8 cellular contexts compared by ENCODE assay signal in the genomic region with DNA sequence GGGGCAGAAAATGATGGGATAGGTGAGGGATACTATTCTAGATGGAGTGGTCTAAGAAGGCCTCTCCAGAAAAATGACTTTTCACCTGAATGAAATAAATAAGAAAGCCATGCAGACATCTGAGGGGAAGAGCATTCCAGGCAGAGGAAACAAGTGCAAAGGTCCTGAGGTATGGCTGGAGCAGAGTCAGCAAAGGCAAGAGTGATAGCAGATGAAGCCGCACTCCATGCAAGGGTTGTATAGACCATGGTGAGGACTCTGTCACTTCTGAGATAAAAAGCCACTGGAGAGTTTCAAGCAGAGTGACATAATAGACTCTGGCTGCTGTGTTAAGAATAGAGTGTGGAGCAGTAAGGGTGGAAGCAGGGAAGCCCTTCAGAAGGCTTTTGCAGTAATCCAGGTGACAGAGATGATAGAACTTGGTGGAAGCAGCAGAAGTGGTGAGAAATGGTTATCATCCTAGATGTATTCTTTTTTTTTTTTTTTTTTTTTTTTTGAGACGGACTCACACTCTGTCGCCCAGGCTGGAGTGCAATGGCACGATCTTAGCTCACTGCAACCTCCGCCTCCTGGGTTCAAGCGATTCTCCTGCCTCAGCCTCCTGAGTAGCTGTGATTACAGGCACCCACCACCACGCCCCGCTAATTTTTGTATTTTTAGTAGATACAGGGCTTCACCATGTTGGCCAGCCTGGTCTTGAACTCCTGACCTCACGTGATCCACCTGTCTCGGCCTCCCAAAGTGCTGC. TPM values are rescaled to one million over a fixed set of nuclear protein-coding genes. Genes with fewer than 3 reads are reported as not detected.
A peak's percentile ranks its signal among the peaks of the same experiment; 100 is the strongest.
DNase-seq lines count a peak whose midpoint lies in the region; ATAC-seq and TF ChIP-seq lines count a peak whose summit lies in the region.
"Not testable (repeated sequence)": the region's sequence is repeated elsewhere in the genome, so short reads cannot be mapped to it uniquely, and the experiment has no call there.

No MANE protein-coding gene starts in this region.

- H3K9me3 ChIP-seq in CD4-positive, CD25-positive, alpha-beta regulatory T cell (ENCODE audit: control insufficient read depth in 2 of 2, low read length in 2 of 2); esophagus muscularis mucosa; upper lobe of left lung: not testable (repeated sequence)

- not testable (repeated sequence) for H3K27ac ChIP-seq in CD4-positive, CD25-positive, alpha-beta regulatory T cell (ENCODE audit: insufficient read depth, low read length, poor library complexity, severe bottlenecking); esophagus muscularis mucosa (replicated peaks in 1 of 4)
- peak overlapping the region in 3 of 4 donors; percentile 12 to 99 (median 79) for H3K27ac ChIP-seq in upper lobe of left lung

- not testable (repeated sequence) for H3K9me3 Mint-ChIP-seq in CD4-positive, CD25-positive, alpha-beta regulatory T cell; activated CD4-positive, alpha-beta T cell treated with anti-CD3 and anti-CD28 coated beads, Interleukin-2, amount 10 ng/mL, durations not matched to agents 24 days and 14 days; activated T-cell treated with anti-CD3 and anti-CD28 coated beads, Interleukin-2, amount 50 U/mL, for 72 hours; activated naive CD8-positive, alpha-beta T cell treated with anti-CD3 and anti-CD28 coated beads, Interleukin-2, amount 10 ng/mL, durations not matched to agents 7 days and 5 days; natural killer cell treated with Interleukin-12 subunit alpha and Interleukin-12 subunit beta and Interleukin-15 and Interleukin-18, amount 100 ng/mL, for 72 hours

- not testable (repeated sequence) for TF ChIP-seq POLR2A in NB4 (IDR thresholded peaks at IDR 0.05; ENCODE audit: extremely low read depth, insufficient read length); esophagus muscularis mucosa (IDR thresholded peaks at IDR 0.05; ENCODE audit: low read depth); upper lobe of left lung (IDR thresholded peaks at IDR 0.05)

- whole genome bisulfite sequencing in esophagus muscularis mucosa: 98% methylated on average over 10 of the region's 10 CpGs
- 92 to 99% methylated on average over 10 of the region's 10 CpGs for WGBS in upper lobe of left lung, 2 donors

- DNase-seq in CD4-positive, CD25-positive, alpha-beta regulatory T cell; NB4 (ENCODE audit: low read depth); activated CD4-positive, alpha-beta T cell treated with anti-CD3 and anti-CD28 coated beads, Interleukin-2, amount 10 ng/mL, durations not matched to agents 24 days and 14 days; activated T-cell treated with anti-CD3 and anti-CD28 coated beads, Interleukin-2, amount 50 U/mL, for 72 hours; activated naive CD8-positive, alpha-beta T cell treated with anti-CD3 and anti-CD28 coated beads, Interleukin-2, amount 10 ng/mL, durations not matched to agents 7 days and 5 days; natural killer cell treated with Interleukin-12 subunit alpha and Interleukin-12 subunit beta and Interleukin-15 and Interleukin-18, amount 100 ng/mL, for 72 hours (ENCODE audit: low spot score); upper lobe of left lung: not testable (repeated sequence)
- peak; percentile 34 for DNase-seq in esophagus muscularis mucosa (ENCODE audit: extremely low spot score)

- not testable (repeated sequence) for H3K36me3 Mint-ChIP-seq in CD4-positive, CD25-positive, alpha-beta regulatory T cell
- H3K36me3 Mint-ChIP-seq in activated CD4-positive, alpha-beta T cell treated with anti-CD3 and anti-CD28 coated beads, Interleukin-2, amount 10 ng/mL, durations not matched to agents 24 days and 14 days (ENCODE audit: low read depth): peaks cover 35% of the 10 kb centered on the region
- H3K36me3 Mint-ChIP-seq in activated T-cell treated with anti-CD3 and anti-CD28 coated beads, Interleukin-2, amount 50 U/mL, for 72 hours (ENCODE audit: insufficient read depth in 2 of 2): peaks cover 20 to 32% of the 10 kb centered on the region in 2 donors
- peaks cover 25% of the 10 kb centered on the region for H3K36me3 Mint-ChIP-seq in activated naive CD8-positive, alpha-beta T cell treated with anti-CD3 and anti-CD28 coated beads, Interleukin-2, amount 10 ng/mL, durations not matched to agents 7 days and 5 days
- peaks cover 32% of the 10 kb centered on the region for H3K36me3 Mint-ChIP-seq in natural killer cell treated with Interleukin-12 subunit alpha and Interleukin-12 subunit beta and Interleukin-15 and Interleukin-18, amount 100 ng/mL, for 72 hours

- TF ChIP-seq EP300 in esophagus muscularis mucosa (IDR thresholded peaks at IDR 0.05); upper lobe of left lung (IDR thresholded peaks at IDR 0.05): not testable (repeated sequence)

- H3K4me3 Mint-ChIP-seq in CD4-positive, CD25-positive, alpha-beta regulatory T cell: peak overlapping the region; percentile 20 to 94 (median 81)
- H3K4me3 Mint-ChIP-seq in activated CD4-positive, alpha-beta T cell treated with anti-CD3 and anti-CD28 coated beads, Interleukin-2, amount 10 ng/mL, durations not matched to agents 24 days and 14 days: peak overlapping the region; percentile 95
- peak overlapping the region; percentile 92 to 93 for H3K4me3 Mint-ChIP-seq in activated T-cell treated with anti-CD3 and anti-CD28 coated beads, Interleukin-2, amount 50 U/mL, for 72 hours
- peak overlapping the region; percentile 91 for H3K4me3 Mint-ChIP-seq in activated naive CD8-positive, alpha-beta T cell treated with anti-CD3 and anti-CD28 coated beads, Interleukin-2, amount 10 ng/mL, durations not matched to agents 7 days and 5 days
- H3K4me3 Mint-ChIP-seq in natural killer cell treated with Interleukin-12 subunit alpha and Interleukin-12 subunit beta and Interleukin-15 and Interleukin-18, amount 100 ng/mL, for 72 hours: peak overlapping the region; percentile 84

- H3K4me3 ChIP-seq in CD4-positive, CD25-positive, alpha-beta regulatory T cell (ENCODE audit: low read depth, low read length); esophagus muscularis mucosa; upper lobe of left lung: not testable (repeated sequence)
- H3K4me3 ChIP-seq in NB4 (ENCODE audit: low read depth, low read length): peak overlapping the region; percentile 19

- not testable (repeated sequence) for TF ChIP-seq CTCF in NB4 (IDR thresholded peaks at IDR 0.05; ENCODE audit: low read depth, low read length); esophagus muscularis mucosa (IDR thresholded peaks at IDR 0.05); upper lobe of left lung (IDR thresholded peaks at IDR 0.05)

- H3K36me3 ChIP-seq in CD4-positive, CD25-positive, alpha-beta regulatory T cell (ENCODE audit: control insufficient read depth, insufficient read depth, low read length); esophagus muscularis mucosa; upper lobe of left lung: not testable (repeated sequence)

- not testable (repeated sequence) for H3K27me3 ChIP-seq in CD4-positive, CD25-positive, alpha-beta regulatory T cell (ENCODE audit: control insufficient read depth, insufficient read depth, low read length); esophagus muscularis mucosa; upper lobe of left lung

- peak overlapping the region; percentile 80 to 93 (median 91) for H3K27ac Mint-ChIP-seq in CD4-positive, CD25-positive, alpha-beta regulatory T cell
- H3K27ac Mint-ChIP-seq in activated CD4-positive, alpha-beta T cell treated with anti-CD3 and anti-CD28 coated beads, Interleukin-2, amount 10 ng/mL, durations not matched to agents 24 days and 14 days: peak overlapping the region; percentile 9
- peak overlapping the region; percentile 99 for H3K27ac Mint-ChIP-seq in activated T-cell treated with anti-CD3 and anti-CD28 coated beads, Interleukin-2, amount 50 U/mL, for 72 hours
- peak overlapping the region; percentile 3 for H3K27ac Mint-ChIP-seq in activated naive CD8-positive, alpha-beta T cell treated with anti-CD3 and anti-CD28 coated beads, Interleukin-2, amount 10 ng/mL, durations not matched to agents 7 days and 5 days
- H3K27ac Mint-ChIP-seq in natural killer cell treated with Interleukin-12 subunit alpha and Interleukin-12 subunit beta and Interleukin-15 and Interleukin-18, amount 100 ng/mL, for 72 hours: peak overlapping the region; percentile 97 to 99

- peaks cover 23 to 76% (median 66%) of the 10 kb centered on the region in 4 donors for H3K4me1 Mint-ChIP-seq in CD4-positive, CD25-positive, alpha-beta regulatory T cell
- peaks cover 66% of the 10 kb centered on the region for H3K4me1 Mint-ChIP-seq in activated CD4-positive, alpha-beta T cell treated with anti-CD3 and anti-CD28 coated beads, Interleukin-2, amount 10 ng/mL, durations not matched to agents 24 days and 14 days
- peaks cover 78% of the 10 kb centered on the region for H3K4me1 Mint-ChIP-seq in activated T-cell treated with anti-CD3 and anti-CD28 coated beads, Interleukin-2, amount 50 U/mL, for 72 hours (ENCODE audit: low read depth)
- peaks cover 67% of the 10 kb centered on the region for H3K4me1 Mint-ChIP-seq in activated naive CD8-positive, alpha-beta T cell treated with anti-CD3 and anti-CD28 coated beads, Interleukin-2, amount 10 ng/mL, durations not matched to agents 7 days and 5 days
- peaks cover 72 to 74% of the 10 kb centered on the region in 2 donors for H3K4me1 Mint-ChIP-seq in natural killer cell treated with Interleukin-12 subunit alpha and Interleukin-12 subunit beta and Interleukin-15 and Interleukin-18, amount 100 ng/mL, for 72 hours (ENCODE audit: low read depth in 2 of 2)

- intact Hi-C loops in activated CD4-positive, alpha-beta T cell treated with anti-CD3 and anti-CD28 coated beads, Interleukin-2, amount 10 ng/mL, durations not matched to agents 24 days and 14 days (cut with micrococcal nuclease); esophagus muscularis mucosa (cut with DNase I): not testable (repeated sequence)

- H3K4me1 ChIP-seq in CD4-positive, CD25-positive, alpha-beta regulatory T cell (ENCODE audit: control insufficient read depth, insufficient read depth, low read length, poor library complexity, severe bottlenecking): peaks cover 55% of the 10 kb centered on the region
- H3K4me1 ChIP-seq in esophagus muscularis mucosa (peaks cover 14 to 57% (median 44%) of the 10 kb centered on the region in 4 donors), upper lobe of left lung (peaks cover 53 to 64% (median 57%) of the 10 kb centered on the region in 4 donors)

- POLR2A ChIA-PET in activated naive CD8-positive, alpha-beta T cell treated with anti-CD3 and anti-CD28 coated beads, Interleukin-2, amount 10 ng/mL, durations not matched to agents 7 days and 5 days (lab: Charles Lee): interaction anchor here (0.6 to 1.7 kb wide), 3 partner anchors 20 to 153 kb away, joined by 3 to 7 read pairs (median 3); no protein-coding TSS in a partner anchor

- ATAC-seq in CD4-positive, CD25-positive, alpha-beta regulatory T cell (ENCODE audit: low read depth in 2 of 2); activated T-cell treated with anti-CD3 and anti-CD28 coated beads, Interleukin-2, amount 50 U/mL, for 72 hours (replicated peaks in 1 of 2); activated naive CD8-positive, alpha-beta T cell treated with anti-CD3 and anti-CD28 coated beads, Interleukin-2, amount 10 ng/mL, durations not matched to agents 7 days and 5 days (ENCODE audit: low read depth); natural killer cell treated with Interleukin-12 subunit alpha and Interleukin-12 subunit beta and Interleukin-15 and Interleukin-18, amount 100 ng/mL, for 72 hours; upper lobe of left lung (ENCODE audit: low FRiP score in 2 of 2): not testable (repeated sequence)

- not testable (repeated sequence) for H3K27me3 Mint-ChIP-seq in CD4-positive, CD25-positive, alpha-beta regulatory T cell; activated CD4-positive, alpha-beta T cell treated with anti-CD3 and anti-CD28 coated beads, Interleukin-2, amount 10 ng/mL, durations not matched to agents 24 days and 14 days; activated T-cell treated with anti-CD3 and anti-CD28 coated beads, Interleukin-2, amount 50 U/mL, for 72 hours (ENCODE audit: low read depth); activated naive CD8-positive, alpha-beta T cell treated with anti-CD3 and anti-CD28 coated beads, Interleukin-2, amount 10 ng/mL, durations not matched to agents 7 days and 5 days; natural killer cell treated with Interleukin-12 subunit alpha and Interleukin-12 subunit beta and Interleukin-15 and Interleukin-18, amount 100 ng/mL, for 72 hours

RNA-seq across cellular contexts. Expression of gene RAB27A, which starts 3.0 kb away (rescaled TPM):
- 34.0 TPM for total RNA-seq in CD4-positive, CD25-positive, alpha-beta regulatory T cell
- polyA plus RNA-seq in CD4-positive, CD25-positive, alpha-beta regulatory T cell: 10 to 100 TPM; 39.1 to 69.2 (median 46.1) TPM
- total RNA-seq in activated CD4-positive, alpha-beta T cell treated with anti-CD3 and anti-CD28 coated beads, Interleukin-2, amount 10 ng/mL, durations not matched to agents 24 days and 14 days: 98.8 and 100 TPM in 2 replicates
- 100 to 1,000 TPM; 203 to 205 TPM for total RNA-seq in activated T-cell treated with anti-CD3 and anti-CD28 coated beads, Interleukin-2, amount 50 U/mL, for 72 hours
- total RNA-seq in activated naive CD8-positive, alpha-beta T cell treated with anti-CD3 and anti-CD28 coated beads, Interleukin-2, amount 10 ng/mL, durations not matched to agents 7 days and 5 days: 10 to 100 TPM; 80.1 to 87.3 TPM
- 10 to 100 TPM; 15.8 to 22.0 (median 19.8) TPM for total RNA-seq in esophagus muscularis mucosa
- 100 to 1,000 TPM; 136 to 243 TPM for total RNA-seq in natural killer cell treated with Interleukin-12 subunit alpha and Interleukin-12 subunit beta and Interleukin-15 and Interleukin-18, amount 100 ng/mL, for 72 hours
- 10 to 100 TPM; 24.1 to 97.8 (median 62.5) TPM for total RNA-seq in upper lobe of left lung

RNA-seq across cellular contexts. Expression of gene PIGBOS1, which starts 32.3 kb away (rescaled TPM):
- 9.4 TPM for total RNA-seq in CD4-positive, CD25-positive, alpha-beta regulatory T cell
- 10 to 100 TPM; 49.9 to 63.0 (median 56.1) TPM for polyA plus RNA-seq in CD4-positive, CD25-positive, alpha-beta regulatory T cell
- total RNA-seq in activated CD4-positive, alpha-beta T cell treated with anti-CD3 and anti-CD28 coated beads, Interleukin-2, amount 10 ng/mL, durations not matched to agents 24 days and 14 days: 9.7 and 10.3 TPM in 2 replicates
- 10 to 100 TPM; 13.0 to 14.5 TPM for total RNA-seq in activated T-cell treated with anti-CD3 and anti-CD28 coated beads, Interleukin-2, amount 50 U/mL, for 72 hours
- 10 to 100 TPM; 10.3 to 13.8 TPM for total RNA-seq in activated naive CD8-positive, alpha-beta T cell treated with anti-CD3 and anti-CD28 coated beads, Interleukin-2, amount 10 ng/mL, durations not matched to agents 7 days and 5 days
- total RNA-seq in esophagus muscularis mucosa: 10 to 100 TPM; 10.6 to 21.6 (median 14.4) TPM
- 10 to 100 TPM; 13.2 to 13.3 TPM for total RNA-seq in natural killer cell treated with Interleukin-12 subunit alpha and Interleukin-12 subunit beta and Interleukin-15 and Interleukin-18, amount 100 ng/mL, for 72 hours
- total RNA-seq in upper lobe of left lung: 10 to 100 TPM in 3 of 6 donors, 1 to 10 TPM in 3; 3.1 to 16.9 (median 10.1) TPM

RNA-seq across cellular contexts. Expression of gene PIGB, which starts 32.4 kb away (rescaled TPM):
- total RNA-seq in CD4-positive, CD25-positive, alpha-beta regulatory T cell: 38.5 TPM
- 10 to 100 TPM; 14.3 to 19.1 (median 17.8) TPM for polyA plus RNA-seq in CD4-positive, CD25-positive, alpha-beta regulatory T cell
- total RNA-seq in activated CD4-positive, alpha-beta T cell treated with anti-CD3 and anti-CD28 coated beads, Interleukin-2, amount 10 ng/mL, durations not matched to agents 24 days and 14 days: 13.3 and 18.6 TPM in 2 replicates
- total RNA-seq in activated T-cell treated with anti-CD3 and anti-CD28 coated beads, Interleukin-2, amount 50 U/mL, for 72 hours: 10 to 100 TPM; 27.5 to 32.9 TPM
- 10 to 100 TPM; 17.6 to 26.1 TPM for total RNA-seq in activated naive CD8-positive, alpha-beta T cell treated with anti-CD3 and anti-CD28 coated beads, Interleukin-2, amount 10 ng/mL, durations not matched to agents 7 days and 5 days
- total RNA-seq in esophagus muscularis mucosa (1 to 10 TPM; 4.5 to 9.6 (median 6.5) TPM), upper lobe of left lung (10 to 100 TPM in 3 of 6 donors, 1 to 10 TPM in 3; 3.0 to 14.7 (median 9.3) TPM)
- total RNA-seq in natural killer cell treated with Interleukin-12 subunit alpha and Interleukin-12 subunit beta and Interleukin-15 and Interleukin-18, amount 100 ng/mL, for 72 hours: 10 to 100 TPM; 18.4 to 27.5 TPM

Comparison
In these comparisons a context has a peak if more than half of its experiments do, and no peak if none do; other contexts are left out.
1. H3K27ac Mint-ChIP-seq: peak in every context shown above with its lines; median percentile 99 in activated T-cell treated with anti-CD3 and anti-CD28 coated beads, Interleukin-2, amount 50 U/mL, for 72 hours; 98 in natural killer cell treated with Interleukin-12 subunit alpha and Interleukin-12 subunit beta and Interleukin-15 and Interleukin-18, amount 100 ng/mL, for 72 hours; 91 in CD4-positive, CD25-positive, alpha-beta regulatory T cell; 9 in activated CD4-positive, alpha-beta T cell treated with anti-CD3 and anti-CD28 coated beads, Interleukin-2, amount 10 ng/mL, durations not matched to agents 24 days and 14 days; 3 in activated naive CD8-positive, alpha-beta T cell treated with anti-CD3 and anti-CD28 coated beads, Interleukin-2, amount 10 ng/mL, durations not matched to agents 7 days and 5 days.